8 cellular contexts compared by ENCODE assay signal in the genomic region with DNA sequence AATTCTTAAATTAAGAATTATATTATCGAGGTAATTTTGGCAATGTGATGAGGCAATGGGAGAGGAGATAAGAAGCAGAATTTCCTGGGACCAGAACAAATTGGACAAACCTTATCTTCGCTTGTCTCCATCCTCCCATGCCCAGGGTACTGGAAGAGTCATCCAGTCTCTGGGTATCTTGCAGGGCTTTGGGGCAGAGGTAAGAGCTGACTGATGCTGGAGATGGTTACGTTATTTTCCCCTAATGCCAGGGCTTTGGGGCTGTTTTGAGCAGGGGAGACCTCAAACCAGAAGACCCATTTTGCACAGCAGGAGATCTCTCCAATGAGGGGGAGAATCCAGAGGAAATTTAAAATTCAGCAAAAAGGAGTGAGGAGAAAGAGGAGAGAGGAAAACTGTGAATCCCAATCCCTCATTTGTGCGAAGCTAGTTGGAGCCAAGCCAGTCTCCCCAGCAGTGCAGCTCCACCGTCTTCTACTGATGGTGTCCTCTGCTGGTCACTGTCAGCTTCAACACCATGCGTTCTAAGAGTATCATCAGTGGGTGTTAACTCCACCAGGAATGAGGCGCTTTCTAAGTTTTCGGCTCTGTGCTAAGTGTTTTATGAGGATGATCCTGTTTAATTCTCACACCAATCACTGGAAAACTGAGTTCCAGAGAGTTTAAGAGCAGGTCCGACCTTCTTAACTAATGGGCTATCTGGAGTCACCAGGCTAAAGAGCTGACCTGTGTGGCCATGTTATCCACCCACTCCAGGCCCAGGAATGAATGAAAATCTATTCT.
A peak's percentile ranks its signal among the peaks of the same experiment; 100 is the strongest.
DNase-seq lines count a peak whose midpoint lies in the region; ATAC-seq and TF ChIP-seq lines count a peak whose summit lies in the region.

No MANE protein-coding gene starts in this region.

- POLR2A ChIA-PET in activated CD8-positive, alpha-beta T cell treated with anti-CD3 and anti-CD28 coated beads, Interleukin-2, amount 10 ng/mL, durations not matched to agents 7 days and 5 days (lab: Charles Lee) = no interaction called here

- no peaks in the 10 kb centered on the region for H3K4me1 Mint-ChIP-seq in activated CD8-positive, alpha-beta T cell treated with anti-CD3 and anti-CD28 coated beads, Interleukin-2, amount 10 ng/mL, durations not matched to agents 7 days and 5 days (ENCODE audit: low read depth)
- H3K4me1 Mint-ChIP-seq in endothelial cell (ENCODE audit: unreplicated experiment) = peaks cover 6% of the 10 kb centered on the region
- H3K4me1 Mint-ChIP-seq in stimulated activated effector memory CD8-positive, alpha-beta T cell treated with anti-CD3 and anti-CD28 coated beads, Interleukin-12 subunit alpha, Interleukin-12 subunit beta, amount 100 ng/mL, for 72 hours = no peaks in the 10 kb centered on the region

- H3K36me3 Mint-ChIP-seq in activated CD8-positive, alpha-beta T cell treated with anti-CD3 and anti-CD28 coated beads, Interleukin-2, amount 10 ng/mL, durations not matched to agents 7 days and 5 days (ENCODE audit: low read depth) = no peaks in the 10 kb centered on the region
- no peaks in the 10 kb centered on the region for H3K36me3 Mint-ChIP-seq in endothelial cell (ENCODE audit: low read depth, unreplicated experiment)
- no peaks in the 10 kb centered on the region for H3K36me3 Mint-ChIP-seq in stimulated activated effector memory CD8-positive, alpha-beta T cell treated with anti-CD3 and anti-CD28 coated beads, Interleukin-12 subunit alpha, Interleukin-12 subunit beta, amount 100 ng/mL, for 72 hours

- no peaks in the 10 kb centered on the region for H3K9me3 Mint-ChIP-seq in activated CD8-positive, alpha-beta T cell treated with anti-CD3 and anti-CD28 coated beads, Interleukin-2, amount 10 ng/mL, durations not matched to agents 7 days and 5 days (ENCODE audit: insufficient read depth)
- no peaks in the 10 kb centered on the region for H3K9me3 Mint-ChIP-seq in endothelial cell (ENCODE audit: unreplicated experiment)
- H3K9me3 Mint-ChIP-seq in stimulated activated effector memory CD8-positive, alpha-beta T cell treated with anti-CD3 and anti-CD28 coated beads, Interleukin-12 subunit alpha, Interleukin-12 subunit beta, amount 100 ng/mL, for 72 hours = no peaks in the 10 kb centered on the region

- peaks cover 17% of the 10 kb centered on the region for H3K27me3 Mint-ChIP-seq in activated CD8-positive, alpha-beta T cell treated with anti-CD3 and anti-CD28 coated beads, Interleukin-2, amount 10 ng/mL, durations not matched to agents 7 days and 5 days (ENCODE audit: low read depth)
- peaks cover 2% of the 10 kb centered on the region for H3K27me3 Mint-ChIP-seq in endothelial cell (ENCODE audit: unreplicated experiment)

- H3K4me3 Mint-ChIP-seq in activated CD8-positive, alpha-beta T cell treated with anti-CD3 and anti-CD28 coated beads, Interleukin-2, amount 10 ng/mL, durations not matched to agents 7 days and 5 days = no peak overlapping the region
- no peak overlapping the region for H3K4me3 Mint-ChIP-seq in endothelial cell (ENCODE audit: unreplicated experiment)
- no peak overlapping the region for H3K4me3 Mint-ChIP-seq in stimulated activated effector memory CD8-positive, alpha-beta T cell treated with anti-CD3 and anti-CD28 coated beads, Interleukin-12 subunit alpha, Interleukin-12 subunit beta, amount 100 ng/mL, for 72 hours

- TF ChIP-seq CTCF in GM12873 (IDR thresholded peaks at IDR 0.05; ENCODE audit: insufficient read depth, low read depth, low read length, missing control alignments) (peak; percentile 95), endothelial cell (IDR thresholded peaks at IDR 0.05; ENCODE audit: unreplicated experiment) (peak; percentile 76)

- H3K27ac Mint-ChIP-seq in activated CD8-positive, alpha-beta T cell treated with anti-CD3 and anti-CD28 coated beads, Interleukin-2, amount 10 ng/mL, durations not matched to agents 7 days and 5 days = no peak overlapping the region
- no peak overlapping the region for H3K27ac Mint-ChIP-seq in endothelial cell (ENCODE audit: unreplicated experiment)
- no peak overlapping the region for H3K27ac Mint-ChIP-seq in stimulated activated effector memory CD8-positive, alpha-beta T cell treated with anti-CD3 and anti-CD28 coated beads, Interleukin-12 subunit alpha, Interleukin-12 subunit beta, amount 100 ng/mL, for 72 hours

- DNase-seq in NCI-H526 treated with DMSO at 0.1 percent for 48 hours (lab: John Stamatoyannopoulos, UW) (peak; percentile 1), endothelial cell (ENCODE audit: low spot score) (peak; percentile 75), midbrain (lab: John Stamatoyannopoulos, UW) (peak; percentile 59)
- peak; percentile 65 for DNase-seq in activated CD8-positive, alpha-beta T cell treated with anti-CD3 and anti-CD28 coated beads, Interleukin-2, amount 10 ng/mL, durations not matched to agents 7 days and 5 days
- peak in 1 of 2 donors; percentile 12 for DNase-seq in stimulated activated effector memory CD8-positive, alpha-beta T cell treated with anti-CD3 and anti-CD28 coated beads, Interleukin-12 subunit alpha, Interleukin-12 subunit beta, amount 100 ng/mL, for 72 hours (ENCODE audit: low spot score in 2 of 2)

- ATAC-seq in HG03139 (IDR thresholded peaks at IDR 0.05; ENCODE audit: unreplicated experiment) (peak; percentile 73), HG03457 (IDR thresholded peaks at IDR 0.05; ENCODE audit: unreplicated experiment) (no peak)
- ATAC-seq in activated CD8-positive, alpha-beta T cell treated with anti-CD3 and anti-CD28 coated beads, Interleukin-2, amount 10 ng/mL, durations not matched to agents 7 days and 5 days = peak; percentile 90
- ATAC-seq in stimulated activated effector memory CD8-positive, alpha-beta T cell treated with anti-CD3 and anti-CD28 coated beads, Interleukin-12 subunit alpha, Interleukin-12 subunit beta, amount 100 ng/mL, for 72 hours = peak; percentile 79

- CTCF ChIA-PET in activated CD8-positive, alpha-beta T cell treated with anti-CD3 and anti-CD28 coated beads, Interleukin-2, amount 10 ng/mL, durations not matched to agents 7 days and 5 days (lab: Charles Lee) = interaction anchor here (0.6 to 2.1 kb wide), 21 partner anchors 8 to 248 kb away, joined by 3 to 34 read pairs (median 4); no protein-coding TSS in a partner anchor
